Comparison of ENCODE assay signal across 8 cellular contexts in the genomic region with DNA sequence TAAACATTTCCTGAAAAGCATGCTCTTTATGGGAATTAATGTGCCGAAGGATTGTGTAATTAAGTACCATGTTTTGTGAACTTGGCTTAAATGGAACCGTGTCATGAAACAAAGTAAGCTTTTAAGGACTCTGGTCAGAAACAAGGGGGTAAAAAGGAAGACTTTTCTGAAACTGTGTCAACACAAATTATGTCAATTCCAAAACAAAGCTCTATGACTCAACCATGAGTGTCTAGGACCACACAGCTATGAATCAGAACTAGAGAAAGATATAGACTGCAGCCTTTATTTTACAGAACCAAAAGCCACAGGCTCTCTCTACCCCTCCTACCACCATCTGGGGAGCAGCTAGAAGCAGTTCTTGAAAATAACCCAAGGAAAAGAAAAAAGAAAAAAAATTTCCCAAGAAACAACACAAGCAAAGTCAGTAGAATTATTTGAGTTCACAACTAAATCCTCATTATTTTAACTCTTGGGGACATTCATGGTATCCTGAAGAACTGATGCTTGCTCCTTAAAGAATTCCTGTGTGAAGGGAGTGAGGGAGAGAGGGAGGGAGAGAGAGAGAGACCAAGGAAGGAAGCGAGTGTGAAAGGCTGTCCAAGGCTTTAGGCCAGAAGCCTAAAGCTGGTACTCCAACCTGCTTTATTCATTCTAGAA.
A peak's percentile ranks its signal among the peaks of the same experiment; 100 is the strongest.
DNase-seq lines count a peak whose midpoint lies in the region; ATAC-seq and TF ChIP-seq lines count a peak whose summit lies in the region.

No MANE protein-coding gene starts in this region.

- no peak overlapping the region for H3K4me3 ChIP-seq in CD4-positive, CD25-positive, alpha-beta regulatory T cell (ENCODE audit: low read depth, low read length)
- H3K4me3 ChIP-seq in foreskin fibroblast (ENCODE audit: low read depth in 1 of 2, low read length in 2 of 2), result no peak overlapping the region

- peaks cover 13 to 39% (median 22%) of the 10 kb centered on the region in 4 donors for H3K4me1 Mint-ChIP-seq in CD4-positive, CD25-positive, alpha-beta regulatory T cell

- no peaks in the 10 kb centered on the region for H3K27me3 Mint-ChIP-seq in CD4-positive, CD25-positive, alpha-beta regulatory T cell

- H3K36me3 ChIP-seq in CD4-positive, CD25-positive, alpha-beta regulatory T cell (ENCODE audit: control insufficient read depth, insufficient read depth, low read length), result peaks cover 43% of the 10 kb centered on the region

- no peak for TF ChIP-seq CTCF in foreskin fibroblast (IDR thresholded peaks at IDR 0.05; ENCODE audit: low read depth, low read length)

- no peak overlapping the region for H3K4me3 Mint-ChIP-seq in CD4-positive, CD25-positive, alpha-beta regulatory T cell

- ATAC-seq in CD4-positive, CD25-positive, alpha-beta regulatory T cell (ENCODE audit: low read depth in 2 of 2), result peak; percentile 91 to 93
- peak; percentile 96 for ATAC-seq in GM19463 (IDR thresholded peaks at IDR 0.05; ENCODE audit: unreplicated experiment)

- H3K27ac Mint-ChIP-seq in CD4-positive, CD25-positive, alpha-beta regulatory T cell, result peak overlapping the region; percentile 65 to 98 (median 75)

- peak overlapping the region; percentile 11 for H3K27ac ChIP-seq in CD4-positive, CD25-positive, alpha-beta regulatory T cell (ENCODE audit: insufficient read depth, low read length, poor library complexity, severe bottlenecking)

- H3K27me3 ChIP-seq in CD4-positive, CD25-positive, alpha-beta regulatory T cell (ENCODE audit: control insufficient read depth, insufficient read depth, low read length), result no peaks in the 10 kb centered on the region

- H3K9me3 Mint-ChIP-seq in CD4-positive, CD25-positive, alpha-beta regulatory T cell, result no peaks in the 10 kb centered on the region

- peak in 1 of 3 donors; percentile 54 for DNase-seq in CD4-positive, CD25-positive, alpha-beta regulatory T cell
- DNase-seq in HS-27A (ENCODE audit: low read depth) (peak; percentile 79), activated T-cell treated with anti-CD3 and anti-CD28 coated beads for 48 hours (ENCODE audit: low read depth) (peak; percentile 12), foreskin fibroblast (peak; percentile 90 to 94), renal cortical epithelial cell (ENCODE audit: low read depth) (peak; percentile 98), NCI-H2029 (lab: John Stamatoyannopoulos, UW) (no peak), NCI-H526 (lab: John Stamatoyannopoulos, UW) (no peak)

- H3K36me3 Mint-ChIP-seq in CD4-positive, CD25-positive, alpha-beta regulatory T cell, result peaks cover 22% of the 10 kb centered on the region

- H3K9me3 ChIP-seq in CD4-positive, CD25-positive, alpha-beta regulatory T cell (ENCODE audit: control insufficient read depth in 2 of 2, low read length in 2 of 2), result no peaks in the 10 kb centered on the region

- no peaks in the 10 kb centered on the region for H3K4me1 ChIP-seq in CD4-positive, CD25-positive, alpha-beta regulatory T cell (ENCODE audit: control insufficient read depth, insufficient read depth, low read length, poor library complexity, severe bottlenecking)

Comparison
In these comparisons a context has a peak if more than half of its experiments do, and no peak if none do; other contexts are left out.
1. DNase-seq: peak in HS-27A (single experiment), activated T-cell treated with anti-CD3 and anti-CD28 coated beads for 48 hours (single experiment), foreskin fibroblast (2 of 2) and renal cortical epithelial cell (single experiment); none in NCI-H2029 (single experiment) and NCI-H526 (0 of 2).